In the genomic region with DNA sequence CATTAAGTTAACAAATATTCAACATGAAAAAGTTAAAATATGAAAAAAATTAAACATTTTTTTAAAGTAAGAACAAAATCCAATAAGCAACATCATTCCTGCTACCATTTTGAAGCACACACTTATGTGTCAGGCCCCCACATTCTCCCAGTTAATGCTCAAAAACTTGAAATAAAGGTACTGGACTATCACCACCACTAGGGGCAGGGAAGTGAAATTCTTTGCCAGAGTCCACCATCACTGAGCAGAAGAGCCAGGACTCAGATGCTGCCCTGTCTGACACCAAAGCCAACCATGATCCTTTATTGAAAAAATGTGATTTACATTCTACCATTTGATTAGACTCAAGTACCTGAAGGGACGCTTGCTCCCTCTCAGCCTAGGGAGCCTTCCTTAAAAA, we compare ENCODE assay signal across 8 cellular contexts. TPM values are rescaled to one million over a fixed set of nuclear protein-coding genes. Genes with fewer than 3 reads are reported as not detected.
DNase-seq lines count a peak whose midpoint lies in the region; ATAC-seq and TF ChIP-seq lines count a peak whose summit lies in the region.

No MANE protein-coding gene starts in this region.

- H3K36me3 Mint-ChIP-seq in neural crest cell (ENCODE audit: low read depth), result peaks cover 5% of the 10 kb centered on the region

- TF ChIP-seq CTCF in A673 (conservative IDR thresholded peaks at IDR 0.05; ENCODE audit: low read depth, low read length), result peak; percentile 63
- peak; percentile 58 for TF ChIP-seq CTCF in GM12875 (IDR thresholded peaks at IDR 0.05; ENCODE audit: borderline replicate concordance, insufficient read depth, low read depth, low read length)
- peak; percentile 34 for TF ChIP-seq CTCF in RWPE1 (conservative IDR thresholded peaks at IDR 0.05; ENCODE audit: low read depth)
- TF ChIP-seq CTCF in neural crest cell (conservative IDR thresholded peaks at IDR 0.05), result peak; percentile 71

- no peak overlapping the region for H3K27ac ChIP-seq in A673 (ENCODE audit: low read depth, low read length, poor library complexity, severe bottlenecking)
- H3K27ac ChIP-seq in RWPE1, result no peak overlapping the region

- no peaks in the 10 kb centered on the region for H3K27me3 Mint-ChIP-seq in neural crest cell (ENCODE audit: low read depth)

- H3K4me1 ChIP-seq in A673 (ENCODE audit: insufficient read depth, low read length, poor library complexity, severe bottlenecking), result peaks cover 51% of the 10 kb centered on the region

- H3K9me3 ChIP-seq in A673 (ENCODE audit: low read depth, low read length, poor library complexity, severe bottlenecking), result no peaks in the 10 kb centered on the region

- H3K27ac Mint-ChIP-seq in neural crest cell (ENCODE audit: unreplicated experiment), result no peak overlapping the region

- CTCF ChIA-PET in A673 (lab: Charles Lee) (no interaction called here), RWPE1 (lab: Yijun Ruan, JAX) (interaction anchor here (0.6 to 0.8 kb wide), 6 partner anchors 69 to 683 kb away, joined by 3 to 6 read pairs (median 4); no protein-coding TSS in a partner anchor)

- H3K36me3 ChIP-seq in A673 (ENCODE audit: insufficient read depth, low read length, poor library complexity, severe bottlenecking), result peaks cover 11% of the 10 kb centered on the region

- ATAC-seq in HG03025 (IDR thresholded peaks at IDR 0.05; ENCODE audit: low FRiP score, unreplicated experiment) (no peak), HG03135 (IDR thresholded peaks at IDR 0.05; ENCODE audit: unreplicated experiment) (no peak), HG03280 (IDR thresholded peaks at IDR 0.05; ENCODE audit: unreplicated experiment) (no peak)

- H3K9me3 Mint-ChIP-seq in neural crest cell, result no peaks in the 10 kb centered on the region

- no peaks in the 10 kb centered on the region for H3K27me3 ChIP-seq in A673 (replicated peaks; ENCODE audit: insufficient read depth, low read depth, low read length, poor library complexity)

- no TSS peak for BruUV-seq in A673 (replicated peaks; lab: Mats Ljungman, UMichigan)

- H3K4me1 Mint-ChIP-seq in neural crest cell, result peaks cover 42% of the 10 kb centered on the region

- intact Hi-C loops in A673 (cut with micrococcal nuclease; ENCODE audit: unreplicated experiment), result no loop called here

- H3K4me3 ChIP-seq in A673 (ENCODE audit: low read depth, low read length, poor library complexity, severe bottlenecking) (no peak overlapping the region), GM12875 (ENCODE audit: low read depth, low read length) (no peak overlapping the region)

- DNase-seq in A673 (ENCODE audit: low spot score) (peak; percentile 69), RWPE1 (ENCODE audit: low spot score) (peak; percentile 30), fibroblast of gingiva (ENCODE audit: low read depth) (peak; percentile 34), neural crest cell (ENCODE audit: low read depth, low spot score) (peak; percentile 22)

- no peak overlapping the region for H3K4me3 Mint-ChIP-seq in neural crest cell

- POLR2A ChIA-PET in A673 (lab: Charles Lee; ENCODE audit: low non-redundant PET), result no interaction called here
- POLR2A ChIA-PET in RWPE1 (lab: Yijun Ruan, JAX; ENCODE audit: low non-redundant PET), result no interaction called here

RNA-seq across cellular contexts. Expression of a gene that starts 39.1 kb away (rescaled TPM):
- total RNA-seq in A673 (2021) (130 and 135 TPM in 2 replicates), neural crest cell (92.6 and 98.8 TPM in 2 replicates)
